Comparison of ENCODE assay signal across 22 cellular contexts in the genomic region with DNA sequence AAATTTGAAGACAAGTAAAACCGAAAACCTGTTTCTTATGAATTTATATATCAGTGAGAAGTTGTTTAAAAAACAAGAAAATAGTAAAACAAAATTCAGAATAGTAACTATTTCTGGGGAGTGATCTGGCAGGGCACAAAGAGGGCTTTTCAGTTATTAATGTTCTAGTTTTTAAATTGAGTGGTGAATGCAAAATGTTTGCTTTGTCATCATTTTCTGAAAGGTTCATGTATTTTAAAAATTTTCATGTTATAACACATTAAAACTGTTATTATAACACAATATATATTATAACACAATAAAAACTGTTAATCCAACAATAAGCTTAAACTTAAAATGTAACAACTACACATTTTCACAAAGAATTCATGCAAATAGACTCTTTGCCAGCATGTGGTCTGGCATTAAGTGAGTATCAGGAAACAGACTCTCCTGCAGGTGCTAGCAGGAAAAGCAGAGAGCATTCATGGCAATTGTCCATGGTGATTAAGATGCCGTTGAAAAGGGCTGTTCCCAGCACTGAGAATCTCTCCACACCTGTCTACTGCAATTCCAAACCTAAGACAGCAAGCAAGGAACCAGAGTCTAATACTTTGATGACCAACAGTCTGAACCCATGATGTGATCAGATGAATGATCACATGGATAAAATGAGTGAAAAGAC.
DNase-seq lines count a peak whose midpoint lies in the region; TF ChIP-seq lines count a peak whose summit lies in the region.
"Had no signal": no experiment of that assay in that cellular context is flagged by ENCODE, and none has a peak within 500 bp of the region (broad histone marks: within the 10 kb centered on the region; RNA-seq: fewer than 3 reads in every experiment).

No MANE protein-coding gene starts in this region.

- H3K9me3 ChIP-seq in neural progenitor cell (ENCODE audit: low read depth) = no peaks in the 10 kb centered on the region
- no peaks in the 10 kb centered on the region for H3K9me3 ChIP-seq in adrenal gland (replicated peaks in 1 of 3)

- no peak for TF ChIP-seq POLR2A in adrenal gland (IDR thresholded peaks at IDR 0.05)

- no peak overlapping the region for H3K4me3 Mint-ChIP-seq in neural progenitor cell
- H3K4me3 Mint-ChIP-seq: activated CD8-positive, alpha-beta T cell treated with anti-CD3 and anti-CD28 coated beads for 36 hours had no signal

- H3K4me1 ChIP-seq in neural progenitor cell (no peaks in the 10 kb centered on the region), adrenal gland (replicated peaks in 1 of 2) (no peaks in the 10 kb centered on the region)
- H3K4me1 ChIP-seq: esophagus muscularis mucosa had no signal

- no peak overlapping the region for H3K4me3 ChIP-seq in neural progenitor cell
- H3K4me3 ChIP-seq in adrenal gland = no peak overlapping the region
- H3K4me3 ChIP-seq: esophagus muscularis mucosa, PC-9 had no signal

- no peak overlapping the region for H3K9ac ChIP-seq in neural progenitor cell

- peaks cover 4% of the 10 kb centered on the region for H3K4me1 Mint-ChIP-seq in neural progenitor cell

- intact Hi-C loops in head of caudate nucleus (cut with DNase I) (no loop called here), adrenal gland (cut with DNase I) (no loop called here)

- 53 to 62% (median 59%) methylated on average over 2 of the region's 2 CpGs for WGBS in adrenal gland, 4 donors

- H3K27me3 ChIP-seq in neural progenitor cell (no peaks in the 10 kb centered on the region), adrenal gland (no peaks in the 10 kb centered on the region)
- H3K27me3 ChIP-seq: esophagus muscularis mucosa had no signal

- H3F3A ChIP-seq in neural progenitor cell (ENCODE audit: low read depth) = no peaks in the 10 kb centered on the region

- no peaks in the 10 kb centered on the region for H3K79me2 ChIP-seq in neural progenitor cell (ENCODE audit: low read depth)

- no peak overlapping the region for H3K27ac Mint-ChIP-seq in neural progenitor cell
- H3K27ac Mint-ChIP-seq: activated CD8-positive, alpha-beta T cell treated with anti-CD3 and anti-CD28 coated beads for 36 hours had no signal

- H4K20me1 ChIP-seq in neural progenitor cell (ENCODE audit: low read depth) = no peaks in the 10 kb centered on the region

- H2AFZ ChIP-seq in neural progenitor cell (replicated peaks) = no peak overlapping the region
- H2AFZ ChIP-seq: PC-9 had no signal

- no peak overlapping the region for H3K4me2 ChIP-seq in neural progenitor cell
- H3K4me2 ChIP-seq: PC-9 had no signal

- TF ChIP-seq CTCF in neural progenitor cell (IDR thresholded peaks at IDR 0.05) = no peak
- no peak for TF ChIP-seq CTCF in adrenal gland (IDR thresholded peaks at IDR 0.05)

- no peaks in the 10 kb centered on the region for H3K36me3 ChIP-seq in neural progenitor cell
- no peaks in the 10 kb centered on the region for H3K36me3 ChIP-seq in adrenal gland (replicated peaks in 1 of 2)
- H3K36me3 ChIP-seq: esophagus muscularis mucosa had no signal

- H3K27ac ChIP-seq in neural progenitor cell = no peak overlapping the region
- H3K27ac ChIP-seq in adrenal gland = no peak overlapping the region
- H3K27ac ChIP-seq: C4-2B, esophagus muscularis mucosa, PC-9 had no signal

- no peaks in the 10 kb centered on the region for H3K27me3 Mint-ChIP-seq in neural progenitor cell (ENCODE audit: insufficient read depth, low read depth)
- H3K27me3 Mint-ChIP-seq: activated CD8-positive, alpha-beta T cell treated with anti-CD3 and anti-CD28 coated beads for 36 hours had no signal

- no peaks in the 10 kb centered on the region for H3K36me3 Mint-ChIP-seq in neural progenitor cell

- DNase-seq in NCI-H2171 treated with DMSO at 0.1 percent for 48 hours (lab: John Stamatoyannopoulos, UW) (peak; percentile 15), NCI-H2171 (lab: John Stamatoyannopoulos, UW) (no peak), NCI-H2029 (lab: John Stamatoyannopoulos, UW) (peak; percentile 73), SHP77 treated with DMSO at 0.1 percent for 48 hours (lab: John Stamatoyannopoulos, UW) (peak; percentile 37), neural progenitor cell (ENCODE audit: low spot score) (peak; percentile 23), head of caudate nucleus (no peak), adrenal gland (no peak), islet precursor cell (no peak)
- DNase-seq: ACHN; activated CD8-positive, alpha-beta T cell treated with anti-CD3 and anti-CD28 coated beads for 36 hours; activated naive CD4-positive, alpha-beta T cell treated with Interleukin-2 at 50 U/mL for 16 hours; activated T-cell treated with anti-CD3 and anti-CD28 coated beads, Interleukin-2, amount 50 U/mL, for 1 hour; anterior cingulate cortex; effector CD8-positive, alpha-beta T cell; KG1; NCI-H1048; NCI-H524; occipital lobe; PC-9; retina had no signal

- peaks cover 2% of the 10 kb centered on the region for H3K9me3 Mint-ChIP-seq in neural progenitor cell

Comparison
In these comparisons a context has a peak if more than half of its experiments do, and no peak if none do; other contexts are left out.
1. DNase-seq: peak in NCI-H2171 treated with DMSO at 0.1 percent for 48 hours (single experiment), NCI-H2029 (single experiment), SHP77 treated with DMSO at 0.1 percent for 48 hours (single experiment) and neural progenitor cell (single experiment); none in NCI-H2171 (single experiment), head of caudate nucleus (0 of 42), adrenal gland (0 of 7) and islet precursor cell (single experiment).